ENCODE assay signal across 26 cellular contexts in genomic region chr3:172231318-172231901, GRCh38.
"Had no signal": no experiment of that assay in that cellular context is flagged by ENCODE, and none has a peak within 500 bp of the region (broad histone marks: within the 10 kb centered on the region; RNA-seq: fewer than 3 reads in every experiment).

No MANE protein-coding gene starts in this region.

- H3K4me1 ChIP-seq: colonic mucosa, foreskin keratinocyte, lower lobe of right lung had no signal

- ATAC-seq: effector memory CD8-positive, alpha-beta T cell; foreskin keratinocyte; gastroesophageal sphincter; heart left ventricle; left lung; left ventricle myocardium superior; lower lobe of right lung; mucosa of descending colon had no signal

- DNase-seq: colonic mucosa; cortex of kidney; effector CD8-positive, alpha-beta T cell; effector memory CD8-positive, alpha-beta T cell; endodermal cell; foreskin keratinocyte; heart left ventricle; hypothalamus; immature natural killer cell; islet precursor cell; kidney; kidney glomerular epithelial cell; left lung; left ventricle myocardium superior; lower lobe of right lung; mesenchymal stem cell; mucosa of descending colon; naive B cell had no signal

- H3K27ac ChIP-seq: colonic mucosa, esophagus muscularis mucosa, foreskin keratinocyte, gastroesophageal sphincter, heart left ventricle, hepatocyte, left lung, lower lobe of right lung had no signal

- H3K4me3 Mint-ChIP-seq: dendritic cell treated with granulocyte-macrophage colony-stimulating factor and Interleukin-4, amounts not matched to agents 40 ng/mL and 50 ng/mL, for 4 days; effector memory CD8-positive, alpha-beta T cell; endodermal cell; immature natural killer cell; mesothelial cell of epicardium; naive B cell had no signal

- FAIRE-seq: endometrium, endothelial cell of umbilical vein, frontal cortex, kidney had no signal

- H2AFZ ChIP-seq: hepatocyte had no signal

- H3K27ac Mint-ChIP-seq: dendritic cell treated with granulocyte-macrophage colony-stimulating factor and Interleukin-4, amounts not matched to agents 40 ng/mL and 50 ng/mL, for 4 days; effector memory CD8-positive, alpha-beta T cell; endodermal cell; mesothelial cell of epicardium; naive B cell had no signal

- H3K4me3 ChIP-seq: colonic mucosa, esophagus muscularis mucosa, gastroesophageal sphincter, heart left ventricle, hepatocyte, left lung, lower lobe of right lung, mucosa of descending colon had no signal

- H3K27me3 ChIP-seq: colonic mucosa, esophagus muscularis mucosa, foreskin keratinocyte, gastroesophageal sphincter, heart left ventricle, hepatocyte, left lung had no signal

- H3K27me3 Mint-ChIP-seq: dendritic cell treated with granulocyte-macrophage colony-stimulating factor and Interleukin-4, amounts not matched to agents 40 ng/mL and 50 ng/mL, for 4 days; effector memory CD8-positive, alpha-beta T cell; naive B cell had no signal

- H3K9me3 Mint-ChIP-seq: dendritic cell treated with granulocyte-macrophage colony-stimulating factor and Interleukin-4, amounts not matched to agents 40 ng/mL and 50 ng/mL, for 4 days; effector memory CD8-positive, alpha-beta T cell; endodermal cell; immature natural killer cell; mesothelial cell of epicardium; naive B cell had no signal

- H3K4me2 ChIP-seq: hepatocyte had no signal

- H3K9me3 ChIP-seq: colonic mucosa, esophagus muscularis mucosa, gastroesophageal sphincter, heart left ventricle, left lung, lower lobe of right lung, mucosa of descending colon had no signal

- H3K4me1 Mint-ChIP-seq: naive B cell had no signal

- H3K36me3 ChIP-seq: colonic mucosa had no signal
